29 cellular contexts compared by ENCODE assay signal in genomic region chr13:19252381-19252780, GRCh38.
A peak's percentile ranks its signal among the peaks of the same experiment; 100 is the strongest.
DNase-seq lines count a peak whose midpoint lies in the region; ATAC-seq, FAIRE-seq and TF ChIP-seq lines count a peak whose summit lies in the region.
"Had no signal": no experiment of that assay in that cellular context is flagged by ENCODE, and none has a peak within 500 bp of the region (broad histone marks: within the 10 kb centered on the region; RNA-seq: fewer than 3 reads in every experiment).

No MANE protein-coding gene starts in this region.

- no peaks in the 10 kb centered on the region for H3K4me1 ChIP-seq in HepG2 (ENCODE audit: insufficient read depth, low read length)
- no peaks in the 10 kb centered on the region for H3K4me1 ChIP-seq in right lobe of liver
- H3K4me1 ChIP-seq: A549; BE2C; BLaER1; BLaER1 treated with 17β-estradiol and CSF1 and Interleukin-3, amounts not matched to agents 10 nM and 100 nM; Caco-2 had no signal

- H4K20me1 ChIP-seq in HepG2 (ENCODE audit: insufficient read depth, low read length) = no peaks in the 10 kb centered on the region
- H4K20me1 ChIP-seq: BLaER1; BLaER1 treated with 17β-estradiol and CSF1 and Interleukin-3, amounts not matched to agents 10 nM and 100 nM had no signal

- H3K27me3 ChIP-seq in HepG2 (ENCODE audit: control insufficient read depth in 1 of 2, insufficient read depth in 2 of 2, low read length in 2 of 2) (no peaks in the 10 kb centered on the region), right lobe of liver (no peaks in the 10 kb centered on the region)
- H3K27me3 ChIP-seq: BE2C; BLaER1; BLaER1 treated with 17β-estradiol and CSF1 and Interleukin-3, amounts not matched to agents 10 nM and 100 nM had no signal

- no peak for TF ChIP-seq RAD21 in HepG2 (CRISPR knock-in tag; IDR thresholded peaks at IDR 0.05)

- no peaks in the 10 kb centered on the region for H3K79me2 ChIP-seq in HepG2 (ENCODE audit: insufficient read depth, low read length)

- no TSS peak for BruUV-seq in HepG2 (replicated peaks; lab: Mats Ljungman, UMichigan)

- no peak overlapping the region for H3K4me3 ChIP-seq in HepG2 (replicated peaks in 1 of 3; ENCODE audit: insufficient read depth in 1 of 3, low read depth in 2 of 3, low read length in 3 of 3)
- no peak overlapping the region for H3K4me3 ChIP-seq in right lobe of liver
- H3K4me3 ChIP-seq: A549; BLaER1; BLaER1 treated with 17β-estradiol and CSF1 and Interleukin-3, amounts not matched to agents 10 nM and 100 nM had no signal

- no peak overlapping the region for H3K27ac ChIP-seq in HepG2 (ENCODE audit: extremely low read length, insufficient read depth, low read length)
- no peak overlapping the region for H3K27ac ChIP-seq in right lobe of liver
- H3K27ac ChIP-seq: 22Rv1; A549; BLaER1; BLaER1 treated with 17β-estradiol and CSF1 and Interleukin-3, amounts not matched to agents 10 nM and 100 nM; C4-2B had no signal

- peaks cover 18% of the 10 kb centered on the region for H3K9me3 ChIP-seq in HepG2 (ENCODE audit: low read length)
- H3K9me3 ChIP-seq in right lobe of liver = no peaks in the 10 kb centered on the region
- H3K9me3 ChIP-seq: A549, BE2C, Caco-2 had no signal

- 13% methylated on average over 4 of the region's 4 CpGs for WGBS in HepG2 (ENCODE audit: low lambda C conversion rate)
- 56% methylated on average over 4 of the region's 4 CpGs for WGBS in right lobe of liver (ENCODE audit: insufficient coverage, low coverage, low lambda C conversion rate, missing lambda C conversion rate)

- no peak for ATAC-seq in HepG2
- ATAC-seq in right lobe of liver = no peak
- ATAC-seq: A549; CD8-positive, alpha-beta T cell had no signal

- POLR2A ChIA-PET in HepG2 (lab: Yijun Ruan, JAX) = no interaction called here

- CTCF ChIA-PET in HepG2 (lab: Yijun Ruan, JAX; ENCODE audit: low intra/inter-chr PET ratio, low total read pairs) = no interaction called here

- H3K36me3 ChIP-seq in HepG2 (replicated peaks in 1 of 2; ENCODE audit: control insufficient read depth in 1 of 2, insufficient read depth in 2 of 2, low read length in 2 of 2) (no peaks in the 10 kb centered on the region), right lobe of liver (no peaks in the 10 kb centered on the region)
- H3K36me3 ChIP-seq: BE2C; BLaER1; BLaER1 treated with 17β-estradiol and CSF1 and Interleukin-3, amounts not matched to agents 10 nM and 100 nM had no signal

- no peak overlapping the region for H3K9ac ChIP-seq in HepG2 (ENCODE audit: insufficient read depth, low read depth, low read length)
- H3K9ac ChIP-seq: BLaER1; BLaER1 treated with 17β-estradiol and CSF1 and Interleukin-3, amounts not matched to agents 10 nM and 100 nM had no signal

- no peak for DNase-seq in HepG2 (ENCODE audit: low spot score)
- DNase-seq in right lobe of liver = no peak
- DNase-seq: 8988T; ACHN; AML-193; BE2C; C1 segment of cervical spinal cord; Caco-2; Calu3; CD4-positive, alpha-beta memory T cell; CD4-positive, alpha-beta T cell; CD4-positive, CD25-positive, alpha-beta regulatory T cell; CD8-positive, alpha-beta memory T cell; CD8-positive, alpha-beta T cell; COR-L47; DMS 273 treated with DMSO at 0.1 percent for 48 hours; DMS153; DMS53; DMS79; DMS79 treated with DMSO at 0.1 percent for 48 hours; DND-41; EL had no signal

- TF ChIP-seq CTCF in HepG2 (CRISPR knock-in tag; IDR thresholded peaks at IDR 0.05) (no peak), right lobe of liver (IDR thresholded peaks at IDR 0.05) (no peak)

- in situ Hi-C loops in HepG2 (cut with HindIII; ENCODE audit: extremely low pct_ligation_motif_present, low pct_unique_long_range_greater_than_20kb) = no loop called here

- no peak for FAIRE-seq in HepG2 (lab: Jason Lieb, UNC)
- FAIRE-seq: A204.1, A549, D721Med had no signal

- no peak for TF ChIP-seq POLR2A in HepG2 (IDR thresholded peaks at IDR 0.05; ENCODE audit: insufficient read depth in 1 of 2, low read depth in 2 of 2, low read length in 2 of 2)
- TF ChIP-seq POLR2A in right lobe of liver (IDR thresholded peaks at IDR 0.05) = no peak

- intact Hi-C loops in HepG2 (cut with micrococcal nuclease; ENCODE audit: unreplicated experiment) = no loop called here
- intact Hi-C loops in right lobe of liver (cut with DNase I) = no loop called here

- no peak overlapping the region for H2AFZ ChIP-seq in HepG2 (ENCODE audit: low read length)

- no peak overlapping the region for H3K4me2 ChIP-seq in HepG2 (ENCODE audit: low read depth, low read length)
- H3K4me2 ChIP-seq: A549; BLaER1; BLaER1 treated with 17β-estradiol and CSF1 and Interleukin-3, amounts not matched to agents 10 nM and 100 nM had no signal

- TF ChIP-seq EP300 in HepG2 (IDR thresholded peaks at IDR 0.05; ENCODE audit: low read depth in 2 of 2, low read length in 2 of 2) = no peak
- no peak for TF ChIP-seq EP300 in HepG2 (CRISPR knock-in tag; IDR thresholded peaks at IDR 0.05; ENCODE audit: borderline replicate concordance)

TF ChIP-seq in HepG2, 621 proteins besides CTCF, POLR2A, EP300 and RAD21:
- TF ChIP-seq ATF7 (IDR thresholded peaks at IDR 0.05) (peak; percentile 90), ATF7 (CRISPR knock-in tag; IDR thresholded peaks at IDR 0.05) (no peak), TP53 (CRISPR knock-in tag; conservative IDR thresholded peaks at IDR 0.05) (no peak)
